In genomic region chr15:57330619-57331018, GRCh38 we compare ENCODE assay signal across 19 cellular contexts. TPM values are rescaled to one million over a fixed set of nuclear protein-coding genes. Genes with fewer than 3 reads are reported as not detected.
"Had no signal": no experiment of that assay in that cellular context is flagged by ENCODE, and none has a peak within 500 bp of the region (broad histone marks: within the 10 kb centered on the region; RNA-seq: fewer than 3 reads in every experiment).

No MANE protein-coding gene starts in this region.

- H3K9me3 Mint-ChIP-seq: activated CD4-positive, alpha-beta T cell treated with anti-CD3 and anti-CD28 coated beads, Interleukin-2, amount 10 ng/mL, durations not matched to agents 24 days and 14 days; activated CD8-positive, alpha-beta T cell treated with anti-CD3 and anti-CD28 coated beads for 36 hours; activated naive CD4-positive, alpha-beta T cell treated with anti-CD3 and anti-CD28 coated beads for 36 hours; activated T-helper 17 cell treated with anti-CD3 and anti-CD28 coated beads, Interleukin-2, amount 50 U/mL, for 72 hours; memory B cell; natural killer cell; stimulated activated memory B cell treated with anti-CD40 and anti-IgM and Interleukin-4, amounts not matched to agents 10 μg/mL and 1 μg/mL and 100 μg/mL, for 72 hours had no signal

- H3K27ac Mint-ChIP-seq: activated CD4-positive, alpha-beta T cell treated with anti-CD3 and anti-CD28 coated beads, Interleukin-2, amount 10 ng/mL, durations not matched to agents 24 days and 14 days; activated CD8-positive, alpha-beta T cell treated with anti-CD3 and anti-CD28 coated beads for 36 hours; activated naive CD4-positive, alpha-beta T cell treated with anti-CD3 and anti-CD28 coated beads for 36 hours; activated T-helper 17 cell treated with anti-CD3 and anti-CD28 coated beads, Interleukin-2, amount 50 U/mL, for 72 hours; memory B cell; natural killer cell; stimulated activated memory B cell treated with anti-CD40 and anti-IgM and Interleukin-4, amounts not matched to agents 10 μg/mL and 1 μg/mL and 100 μg/mL, for 72 hours had no signal

- H3K36me3 ChIP-seq: breast epithelium, pancreas, spleen had no signal

- H3K9me3 ChIP-seq: breast epithelium, pancreas, spleen had no signal

- H3K27ac ChIP-seq: breast epithelium, coronary artery, pancreas, spleen had no signal

- H3K4me1 Mint-ChIP-seq: activated T-helper 17 cell treated with anti-CD3 and anti-CD28 coated beads, Interleukin-2, amount 50 U/mL, for 72 hours had no signal

- ATAC-seq: activated CD8-positive, alpha-beta T cell treated with anti-CD3 and anti-CD28 coated beads for 36 hours; activated T-helper 17 cell treated with anti-CD3 and anti-CD28 coated beads, Interleukin-2, amount 50 U/mL, for 72 hours; pancreas; sciatic nerve; stimulated activated memory B cell treated with anti-CD40 and anti-IgM and Interleukin-4, amounts not matched to agents 10 μg/mL and 1 μg/mL and 100 μg/mL, for 72 hours had no signal

- DNase-seq: activated CD4-positive, alpha-beta T cell treated with anti-CD3 and anti-CD28 coated beads, Interleukin-2, amount 10 ng/mL, durations not matched to agents 24 days and 14 days; activated CD4-positive, CD25-positive, alpha-beta regulatory T cell; activated naive CD4-positive, alpha-beta T cell treated with anti-CD3 and anti-CD28 coated beads for 36 hours; activated T-cell treated with anti-CD3 and anti-CD28 coated beads, Interleukin-2, amount 50 U/mL, for 1 hour; anterior cingulate cortex; erythroblast; natural killer cell; pancreas; spleen; stimulated activated CD4-positive, alpha-beta T cell treated with anti-CD3 and anti-CD28 coated beads, Interleukin-4, amount 100 ng/mL, for 4 hours had no signal

- H3K4me1 ChIP-seq: breast epithelium, pancreas, spleen had no signal

- H3K4me3 ChIP-seq: breast epithelium, coronary artery, pancreas, spleen had no signal

- H3K36me3 Mint-ChIP-seq: memory B cell; natural killer cell; stimulated activated memory B cell treated with anti-CD40 and anti-IgM and Interleukin-4, amounts not matched to agents 10 μg/mL and 1 μg/mL and 100 μg/mL, for 72 hours had no signal

- FAIRE-seq: endometrium, pancreas had no signal

- H3K27me3 ChIP-seq: breast epithelium, pancreas had no signal

- H3K4me3 Mint-ChIP-seq: activated CD4-positive, alpha-beta T cell treated with anti-CD3 and anti-CD28 coated beads, Interleukin-2, amount 10 ng/mL, durations not matched to agents 24 days and 14 days; activated CD8-positive, alpha-beta T cell treated with anti-CD3 and anti-CD28 coated beads for 36 hours; activated naive CD4-positive, alpha-beta T cell treated with anti-CD3 and anti-CD28 coated beads for 36 hours; activated T-helper 17 cell treated with anti-CD3 and anti-CD28 coated beads, Interleukin-2, amount 50 U/mL, for 72 hours; memory B cell; natural killer cell; stimulated activated memory B cell treated with anti-CD40 and anti-IgM and Interleukin-4, amounts not matched to agents 10 μg/mL and 1 μg/mL and 100 μg/mL, for 72 hours had no signal

RNA-seq across cellular contexts. Expression of gene CGNL1, which starts 45.7 kb away (rescaled TPM):
- total RNA-seq: activated CD4-positive, alpha-beta T cell treated with anti-CD3 and anti-CD28 coated beads, Interleukin-2, amount 10 ng/mL, durations not matched to agents 24 days and 14 days; activated CD8-positive, alpha-beta T cell treated with anti-CD3 and anti-CD28 coated beads for 36 hours; activated naive CD4-positive, alpha-beta T cell treated with anti-CD3 and anti-CD28 coated beads for 36 hours; activated T-helper 17 cell treated with anti-CD3 and anti-CD28 coated beads, Interleukin-2, amount 50 U/mL, for 72 hours; natural killer cell; T-helper 2 cell treated with Interferon-gamma antibody and Interleukin-4, amounts not matched to agents 100 ng/mL and 5 ng/mL, for 36 hours had no signal
